Comparison of ENCODE assay signal across 1 cellular context in genomic region chr20:18739785-18740184, GRCh38.
TF ChIP-seq lines count a peak whose summit lies in the region.

No MANE protein-coding gene starts in this region.

TF ChIP-seq in HEK293, 187 proteins besides CTCF, POLR2A, EP300 and RAD21 (continued from another document):
- TF ChIP-seq TCF7L2 (IDR thresholded peaks at IDR 0.05; ENCODE audit: borderline replicate concordance, low read depth, low read length) (no peak), ZNF335 (tag by site-specific recombination; conservative IDR thresholded peaks at IDR 0.05) (peak; percentile 48; the same call in 1 of the 2 replicates), ATF2 (tag by site-specific recombination; IDR thresholded peaks at IDR 0.05; ENCODE audit: low read depth) (peak; percentile 72), SP2 (tag by site-specific recombination; IDR thresholded peaks at IDR 0.05) (0 out of 2 replicates have a peak, but pooled peaks have one; percentile 22), KLF10 (tag by site-specific recombination; IDR thresholded peaks at IDR 0.05) (peak; percentile 54), ZIC2 (tag by site-specific recombination; IDR thresholded peaks at IDR 0.05) (peak; percentile 23; the same call in 1 of the 2 replicates), KLF17 (tag by site-specific recombination; IDR thresholded peaks at IDR 0.05) (0 out of 2 replicates have a peak, but pooled peaks have one; percentile 56), WT1 (tag by site-specific recombination; IDR thresholded peaks at IDR 0.05) (peak; percentile 81), ZBTB44 (tag by site-specific recombination; IDR thresholded peaks at IDR 0.05) (0 out of 2 replicates have a peak, but pooled peaks have one; percentile 28)
